23 cellular contexts compared by ENCODE assay signal in the genomic region with DNA sequence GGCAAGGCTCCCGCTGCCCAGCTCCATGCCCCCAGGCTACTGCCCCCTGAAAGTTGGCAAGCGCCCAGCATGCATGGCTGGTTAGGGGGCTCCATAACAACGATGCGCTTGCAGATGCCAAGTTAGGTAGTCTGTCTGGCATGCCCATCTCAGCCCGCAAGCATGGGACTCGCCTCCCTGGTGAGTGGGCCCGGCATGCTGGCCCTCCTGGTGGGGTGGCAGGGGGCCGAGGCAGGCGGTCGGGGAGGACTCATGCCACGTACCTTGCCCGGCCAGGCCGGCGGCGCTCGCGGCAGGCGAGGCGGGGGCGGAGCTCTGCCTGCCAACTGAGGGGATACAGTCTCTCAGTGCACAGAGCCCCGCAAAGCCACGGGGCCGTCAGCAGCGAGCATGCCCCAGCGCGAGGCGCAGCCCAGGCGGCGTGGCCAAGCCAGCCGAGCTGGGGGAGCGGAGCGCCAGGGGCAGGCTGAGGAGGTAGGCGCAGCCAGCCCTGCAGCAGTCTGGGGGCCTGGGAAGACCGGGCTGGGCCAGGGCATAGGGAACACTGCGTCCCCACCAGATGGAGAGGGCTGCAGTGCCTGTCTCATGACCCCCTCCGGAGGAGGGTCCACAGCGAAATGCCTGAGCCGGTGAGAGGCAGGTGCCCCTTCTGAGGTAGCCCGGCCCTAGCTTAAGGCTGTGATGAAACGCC.
"Had no signal": no experiment of that assay in that cellular context is flagged by ENCODE, and none has a peak within 500 bp of the region (broad histone marks: within the 10 kb centered on the region; RNA-seq: fewer than 3 reads in every experiment).

No MANE protein-coding gene starts in this region.

- FAIRE-seq: keratinocyte, urothelium cell line had no signal

- DNase-seq: cerebellar nuclear complex; cortex of kidney; effector CD4-positive, alpha-beta T cell; endodermal cell; esophagus squamous epithelium; foreskin melanocyte; immature natural killer cell; mucosa of descending colon; naive B cell; spleen; stimulated activated CD4-positive, alpha-beta T cell treated with anti-CD3 and anti-CD28 coated beads, Interleukin-4, amount 100 ng/mL, for 4 hours; stimulated activated naive CD8-positive, alpha-beta T cell treated with anti-CD3 and anti-CD28 coated beads, Interleukin-15, Interleukin-2, amounts not matched to agents 100 U/mL and 50 U/mL, for 24 hours had no signal

- H3K4me3 ChIP-seq: esophagus squamous epithelium, lung, mucosa of descending colon, prostate gland, skin epidermis, spleen, thoracic aorta, tibial nerve, upper lobe of left lung had no signal

- ATAC-seq: right cardiac atrium; stimulated activated memory B cell treated with anti-CD40 and anti-IgM and Interleukin-4, amounts not matched to agents 10 μg/mL and 1 μg/mL and 100 μg/mL, for 72 hours; stimulated activated naive CD8-positive, alpha-beta T cell treated with anti-CD3 and anti-CD28 coated beads, Interleukin-15, Interleukin-2, amounts not matched to agents 100 U/mL and 50 U/mL, for 24 hours had no signal

- H3K4me1 ChIP-seq: prostate gland, tibial nerve had no signal

- H3K9me3 ChIP-seq: esophagus squamous epithelium, mucosa of descending colon, prostate gland, spleen, thoracic aorta, tibial nerve, upper lobe of left lung had no signal

- H3K27ac ChIP-seq: epithelial cell of prostate, esophagus squamous epithelium, prostate gland, skin epidermis, spleen, tibial nerve, upper lobe of left lung had no signal

- H3K27me3 ChIP-seq: esophagus squamous epithelium, spleen, tibial nerve, upper lobe of left lung had no signal
